6 cellular contexts compared by ENCODE assay signal in genomic region chr20:58504566-58504965, GRCh38. TPM values are rescaled to one million over a fixed set of nuclear protein-coding genes. Genes with fewer than 3 reads are reported as not detected.
"Had no signal": no experiment of that assay in that cellular context is flagged by ENCODE, and none has a peak within 500 bp of the region (broad histone marks: within the 10 kb centered on the region; RNA-seq: fewer than 3 reads in every experiment).

No MANE protein-coding gene starts in this region.

- H3K27ac ChIP-seq: GM23248 had no signal

- H2AFZ ChIP-seq: GM23248 had no signal

- H3K4me1 Mint-ChIP-seq: IgD-negative memory B cell had no signal

- DNase-seq: GM23248, GOT3, H7, HCEC 1CT had no signal

- H3K4me3 ChIP-seq: GM23248 had no signal

- H3K27ac Mint-ChIP-seq: IgD-negative memory B cell had no signal

- H3K9ac ChIP-seq: GM23248 had no signal

RNA-seq across cellular contexts. Expression of gene APCDD1L, which starts 10.6 kb away (rescaled TPM):
- total RNA-seq: HT-29 had no signal
